In the genomic region with DNA sequence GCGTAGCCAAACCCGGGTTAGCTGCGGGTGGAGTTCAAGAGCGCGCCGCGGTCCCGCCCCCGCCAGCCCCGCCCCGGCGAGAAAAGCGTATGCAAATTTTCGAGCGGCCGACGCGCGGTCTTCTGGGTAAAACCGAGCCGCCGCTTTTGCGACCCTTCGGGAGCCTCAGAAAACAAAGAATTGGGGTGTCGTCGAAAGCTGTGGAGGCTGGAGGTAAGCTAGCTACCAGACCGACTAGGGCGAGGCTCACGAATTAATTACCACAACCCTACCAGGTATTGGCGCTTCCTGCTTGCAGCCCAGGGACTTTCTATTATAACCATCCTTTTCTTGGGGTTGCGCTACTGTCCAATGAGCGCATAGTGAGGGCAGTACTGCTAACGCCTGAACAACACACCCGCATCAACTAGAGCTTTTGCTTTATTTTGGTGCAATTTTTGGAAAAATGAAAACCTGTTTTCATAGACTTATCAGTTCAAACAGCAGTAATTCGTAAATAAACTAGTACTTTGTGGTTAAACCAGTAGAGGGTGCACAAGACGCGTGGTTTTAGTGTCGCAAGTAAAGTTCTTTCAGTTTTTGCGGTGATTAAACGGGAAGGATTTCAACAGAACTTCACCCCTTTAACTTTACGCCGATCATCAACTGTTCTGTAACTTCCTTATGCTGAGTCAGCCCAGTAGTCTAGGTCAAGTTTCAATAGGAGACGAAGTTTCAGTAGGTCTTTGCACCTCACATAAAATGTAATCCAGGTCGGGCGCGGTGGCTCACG, we compare ENCODE assay signal across 7 cellular contexts. TPM values are rescaled to one million over a fixed set of nuclear protein-coding genes. Genes with fewer than 3 reads are reported as not detected.
DNase-seq lines count a peak whose midpoint lies in the region; ATAC-seq and TF ChIP-seq lines count a peak whose summit lies in the region.

TSS of gene RNU4ATAC (plus strand) at position 318 of the 772 bp plus-strand sequence.

- peak; percentile 99 for TF ChIP-seq POLR2A in GM18505 (IDR thresholded peaks at IDR 0.05; ENCODE audit: borderline replicate concordance, extremely low read depth, insufficient read depth, insufficient read length)

- ATAC-seq in GM18505 (IDR thresholded peaks at IDR 0.05; ENCODE audit: unreplicated experiment): peak; percentile 71
- ATAC-seq in HG02970 (IDR thresholded peaks at IDR 0.05; ENCODE audit: low FRiP score, unreplicated experiment): peak; percentile 73
- peak; percentile 94 for ATAC-seq in sciatic nerve

- DNase-seq in NCI-H2029 (lab: John Stamatoyannopoulos, UW) (peak; percentile 81), T1000 (lab: John Stamatoyannopoulos, UW) (peak; percentile 88), astrocyte of the spinal cord (ENCODE audit: low read depth, low spot score) (peak; percentile 99), iPS DF 19.7 (ENCODE audit: low read depth, low spot score) (peak; percentile 93), sciatic nerve (ENCODE audit: low spot score) (peak; percentile 90)

- H3K4me3 ChIP-seq in astrocyte of the spinal cord (ENCODE audit: low read depth, low read length): peak within 1 kb of the TSS; percentile 56

- intact Hi-C loops in sciatic nerve (cut with DNase I): no loop called here

- peak; percentile 51 for TF ChIP-seq CTCF in astrocyte of the spinal cord (IDR thresholded peaks at IDR 0.05; ENCODE audit: low read depth, low read length)

- in situ Hi-C loops in astrocyte of the spinal cord (cut with HindIII; ENCODE audit: low sequenced_read_pairs): no loop called here

RNA-seq across cellular contexts. Expression of gene RNU4ATAC, which starts in this region (rescaled TPM):
- total RNA-seq in sciatic nerve: not detected

Comparison
In these comparisons a context has a peak if more than half of its experiments do, and no peak if none do; other contexts are left out.
1. Peak in every context shown above with its lines: DNase-seq, ATAC-seq and H3K4me3 ChIP-seq.
2. Peak in DNase-seq and ATAC-seq in sciatic nerve; RNA of the gene not detected or under 1 TPM.